In the genomic region with DNA sequence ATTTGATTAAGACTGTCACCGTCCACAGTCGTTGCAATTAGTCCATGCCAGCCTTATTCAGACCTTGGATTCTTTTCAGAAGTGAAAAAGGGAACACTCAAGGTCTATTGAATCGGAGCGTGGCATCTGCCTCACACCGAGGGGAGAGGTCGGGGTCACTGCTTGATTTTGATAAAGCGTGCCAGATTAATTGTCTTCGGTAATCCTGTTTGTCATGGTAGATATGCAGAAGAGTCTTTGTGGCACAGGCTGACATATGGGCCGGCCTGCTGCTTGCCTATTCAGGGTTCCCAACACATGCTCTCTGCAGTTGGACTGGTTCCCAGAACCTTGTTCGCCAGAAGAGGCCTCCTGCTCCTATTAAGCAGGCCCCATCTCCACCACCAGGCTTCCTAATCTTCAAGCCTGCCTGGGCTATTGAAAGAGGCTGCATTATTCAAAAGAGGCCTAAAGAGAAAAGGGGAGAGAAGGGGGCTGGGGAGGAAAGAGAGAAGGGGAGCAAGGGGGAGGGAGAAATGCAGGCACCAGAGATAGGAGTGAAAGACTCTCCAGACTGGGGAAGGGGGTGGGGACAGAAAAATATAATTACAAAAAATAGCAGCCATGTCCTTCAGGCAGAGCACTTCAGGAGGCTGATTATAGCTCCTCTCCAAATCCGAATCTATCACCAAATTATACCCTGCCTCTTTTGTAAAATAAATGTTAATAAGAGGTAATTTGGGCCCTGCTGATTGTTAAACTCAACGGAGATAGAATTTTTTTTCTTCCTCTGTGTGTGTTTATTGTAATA, we compare ENCODE assay signal across 10 cellular contexts.
A peak's percentile ranks its signal among the peaks of the same experiment; 100 is the strongest.
DNase-seq lines count a peak whose midpoint lies in the region; ATAC-seq and TF ChIP-seq lines count a peak whose summit lies in the region.
"Had no signal": no experiment of that assay in that cellular context is flagged by ENCODE, and none has a peak within 500 bp of the region (broad histone marks: within the 10 kb centered on the region; RNA-seq: fewer than 3 reads in every experiment).

No MANE protein-coding gene starts in this region.

- no peak overlapping the region for H2AFZ ChIP-seq in PC-3 (ENCODE audit: low read length)

- H3K36me3 ChIP-seq in upper lobe of right lung, result no peaks in the 10 kb centered on the region
- H3K36me3 ChIP-seq in PC-3 (ENCODE audit: low read depth, low read length), result no peaks in the 10 kb centered on the region
- H3K36me3 ChIP-seq: SJSA1 had no signal

- H3K36me3 Mint-ChIP-seq in WTC11, result no peaks in the 10 kb centered on the region

- no peaks in the 10 kb centered on the region for H3K9me2 ChIP-seq in PC-3 (replicated peaks; ENCODE audit: low read length)

- peak; percentile 35 for ATAC-seq in WTC11
- ATAC-seq in upper lobe of right lung, result peak; percentile 91
- ATAC-seq in HG03095 (IDR thresholded peaks at IDR 0.05; ENCODE audit: unreplicated experiment), result no peak
- ATAC-seq in PC-3, result no peak

- POLR2A ChIA-PET in WTC11 (lab: Charles Lee) (no interaction called here), PC-3 (lab: Charles Lee; ENCODE audit: unreplicated experiment) (no interaction called here)

- H3K27me3 ChIP-seq in upper lobe of right lung, result no peaks in the 10 kb centered on the region
- no peaks in the 10 kb centered on the region for H3K27me3 ChIP-seq in PC-3 (ENCODE audit: low read length)
- H3K27me3 ChIP-seq: SJSA1 had no signal

- H3K4me3 ChIP-seq in upper lobe of right lung (no peak overlapping the region), PC-3 (ENCODE audit: low read length) (no peak overlapping the region)
- H3K4me3 ChIP-seq: SJSA1 had no signal

- H3K9me3 Mint-ChIP-seq in WTC11, result no peaks in the 10 kb centered on the region

- no peak for TF ChIP-seq CTCF in WTC11 (IDR thresholded peaks at IDR 0.05)
- no peak for TF ChIP-seq CTCF in upper lobe of right lung (IDR thresholded peaks at IDR 0.05)
- TF ChIP-seq CTCF in PC-3 (conservative IDR thresholded peaks at IDR 0.05; ENCODE audit: low read depth, low read length), result no peak

- peaks cover 20% of the 10 kb centered on the region for H3K4me1 Mint-ChIP-seq in WTC11

- H3K27me3 Mint-ChIP-seq in WTC11 (ENCODE audit: low read depth), result no peaks in the 10 kb centered on the region; the same call in 1 of the 2 replicates

- H3K4me2 ChIP-seq in PC-3 (ENCODE audit: low read length), result no peak overlapping the region

- H3F3A ChIP-seq in PC-3 (ENCODE audit: low read length, unreplicated experiment), result no peaks in the 10 kb centered on the region

- H3K9me3 ChIP-seq in upper lobe of right lung, result no peaks in the 10 kb centered on the region
- H3K9me3 ChIP-seq in PC-3 (ENCODE audit: low read length), result no peaks in the 10 kb centered on the region
- H3K9me3 ChIP-seq: SJSA1 had no signal

- DNase-seq in DMS53 (lab: John Stamatoyannopoulos, UW), result peak; percentile 50
- no peak for DNase-seq in DMS53 treated with DMSO at 0.1 percent for 48 hours (lab: John Stamatoyannopoulos, UW; ENCODE audit: unreplicated experiment)
- DNase-seq in WTC11 (ENCODE audit: low spot score), result no peak
- DNase-seq in hepatic stellate cell (ENCODE audit: low spot score), result peak; percentile 17
- DNase-seq in upper lobe of right lung, result peak; percentile 64
- DNase-seq in activated CD4-positive, alpha-beta T cell treated with anti-CD3 and anti-CD28 coated beads for 48 hours, result no peak
- DNase-seq in PC-3, result no peak

- no peaks in the 10 kb centered on the region for H4K20me1 ChIP-seq in PC-3 (ENCODE audit: low read length)

- no peak overlapping the region for H3K4me3 Mint-ChIP-seq in WTC11

- no peaks in the 10 kb centered on the region for H3K79me2 ChIP-seq in PC-3 (ENCODE audit: low read length)

- H3K27ac Mint-ChIP-seq in WTC11, result no peak overlapping the region

- H3K4me1 ChIP-seq in upper lobe of right lung, result no peaks in the 10 kb centered on the region
- peaks cover 6% of the 10 kb centered on the region for H3K4me1 ChIP-seq in PC-3 (ENCODE audit: insufficient read depth, low read length)

- intact Hi-C loops in upper lobe of right lung (cut with DNase I) (no loop called here), PC-3 (cut with micrococcal nuclease) (loop anchor here (5.0 kb wide), 1 partner anchor 348 kb away; no protein-coding TSS in a partner anchor)

- H3K27ac ChIP-seq in upper lobe of right lung, result no peak overlapping the region
- no peak overlapping the region for H3K27ac ChIP-seq in PC-3 (ENCODE audit: low read length)
- H3K27ac ChIP-seq: 22Rv1, SJSA1 had no signal

- CTCF ChIA-PET in WTC11 (lab: Charles Lee) (interaction anchor here (0.5 kb wide), 1 partner anchor 10 kb away, joined by 3 read pairs; no protein-coding TSS in a partner anchor), PC-3 (lab: Charles Lee) (no interaction called here)

- no peak overlapping the region for H3K9ac ChIP-seq in PC-3 (ENCODE audit: low read length)

- BruUV-seq in PC-3 (replicated peaks; lab: Mats Ljungman, UMichigan), result no TSS peak

TF ChIP-seq in WTC11, 78 proteins besides CTCF, POLR2A, EP300 and RAD21:
- TF ChIP-seq NFE2L1 (CRISPR knock-in tag; IDR thresholded peaks at IDR 0.05) (no peak), FOXJ3 (CRISPR knock-in tag; IDR thresholded peaks at IDR 0.05; ENCODE audit: borderline replicate concordance) (no peak), TEAD4 (CRISPR knock-in tag; IDR thresholded peaks at IDR 0.05) (no peak), PRRX2 (CRISPR knock-in tag; IDR thresholded peaks at IDR 0.05) (no peak), IRF2 (CRISPR knock-in tag; IDR thresholded peaks at IDR 0.05; ENCODE audit: borderline replicate concordance, low read depth) (no peak), ZBTB21 (CRISPR knock-in tag; IDR thresholded peaks at IDR 0.05; ENCODE audit: borderline replicate concordance) (no peak), NFYB (CRISPR knock-in tag; conservative IDR thresholded peaks at IDR 0.05; ENCODE audit: low read depth) (no peak), RORB (CRISPR knock-in tag; IDR thresholded peaks at IDR 0.05) (no peak), TEAD1 (CRISPR knock-in tag; IDR thresholded peaks at IDR 0.05) (no peak), MXD4 (CRISPR knock-in tag; IDR thresholded peaks at IDR 0.05; ENCODE audit: borderline replicate concordance) (no peak), SMAD3 (CRISPR knock-in tag; IDR thresholded peaks at IDR 0.05; ENCODE audit: borderline replicate concordance) (no peak), TP53 (CRISPR knock-in tag; IDR thresholded peaks at IDR 0.05) (no peak)
- TF ChIP-seq, protein P1, sequence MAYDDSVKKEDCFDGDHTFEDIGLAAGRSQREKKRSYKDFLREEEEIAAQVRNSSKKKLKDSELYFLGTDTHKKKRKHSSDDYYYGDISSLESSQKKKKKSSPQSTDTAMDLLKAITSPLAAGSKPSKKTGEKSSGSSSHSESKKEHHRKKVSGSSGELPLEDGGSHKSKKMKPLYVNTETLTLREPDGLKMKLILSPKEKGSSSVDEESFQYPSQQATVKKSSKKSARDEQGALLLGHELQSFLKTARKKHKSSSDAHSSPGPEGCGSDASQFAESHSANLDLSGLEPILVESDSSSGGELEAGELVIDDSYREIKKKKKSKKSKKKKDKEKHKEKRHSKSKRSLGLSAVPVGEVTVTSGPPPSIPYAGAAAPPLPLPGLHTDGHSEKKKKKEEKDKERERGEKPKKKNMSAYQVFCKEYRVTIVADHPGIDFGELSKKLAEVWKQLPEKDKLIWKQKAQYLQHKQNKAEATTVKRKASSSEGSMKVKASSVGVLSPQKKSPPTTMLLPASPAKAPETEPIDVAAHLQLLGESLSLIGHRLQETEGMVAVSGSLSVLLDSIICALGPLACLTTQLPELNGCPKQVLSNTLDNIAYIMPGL (CRISPR knock-in tag; IDR thresholded peaks at IDR 0.05), result no peak
- TF ChIP-seq, protein P2, sequence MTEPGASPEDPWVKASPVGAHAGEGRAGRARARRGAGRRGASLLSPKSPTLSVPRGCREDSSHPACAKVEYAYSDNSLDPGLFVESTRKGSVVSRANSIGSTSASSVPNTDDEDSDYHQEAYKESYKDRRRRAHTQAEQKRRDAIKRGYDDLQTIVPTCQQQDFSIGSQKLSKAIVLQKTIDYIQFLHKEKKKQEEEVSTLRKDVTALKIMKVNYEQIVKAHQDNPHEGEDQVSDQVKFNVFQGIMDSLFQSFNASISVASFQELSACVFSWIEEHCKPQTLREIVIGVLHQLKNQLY (CRISPR knock-in tag; IDR thresholded peaks at IDR 0.05), result no peak

Comparison
In these comparisons a context has a peak if more than half of its experiments do, and no peak if none do; other contexts are left out.
1. DNase-seq: peak in DMS53 (single experiment), hepatic stellate cell (single experiment) and upper lobe of right lung (single experiment); none in DMS53 treated with DMSO at 0.1 percent for 48 hours (single experiment), WTC11 (single experiment), activated CD4-positive, alpha-beta T cell treated with anti-CD3 and anti-CD28 coated beads for 48 hours (single experiment) and PC-3 (single experiment).
2. ATAC-seq: peak in WTC11 (single experiment) and upper lobe of right lung (single experiment); none in HG03095 (single experiment) and PC-3 (single experiment).